ENCODE assay signal across 1 cellular context in genomic region chr20:34363062-34364012, GRCh38.
TF ChIP-seq lines count a peak whose summit lies in the region.

Gene ITCH (plus strand): TSS chr20:34363273. CDS start chr20:34393812, 30,539 bp downstream.

TF ChIP-seq in HepG2, 621 proteins besides CTCF, POLR2A, EP300 and RAD21 (continued from another document and continues in another):
- TF ChIP-seq PLSCR1 (CRISPR knock-in tag; IDR thresholded peaks at IDR 0.05; ENCODE audit: borderline replicate concordance), result no peak
- TF ChIP-seq HMGXB4 (CRISPR knock-in tag; IDR thresholded peaks at IDR 0.05; ENCODE audit: borderline replicate concordance in 1 of 2, low read depth in 1 of 2), result peak; percentile 66 to 90; a peak in 3 of 4 replicates
- peak; percentile 73; the same call in 1 of the 2 replicates for TF ChIP-seq ETS1 (CRISPR knock-in tag; IDR thresholded peaks at IDR 0.05)
- 0 out of 2 replicates have a peak, but pooled peaks have one; percentile 18 for TF ChIP-seq RBAK (CRISPR knock-in tag; IDR thresholded peaks at IDR 0.05)
- no peak; the same call in 1 of the 2 replicates for TF ChIP-seq TFDP1 (CRISPR knock-in tag; IDR thresholded peaks at IDR 0.05; ENCODE audit: borderline replicate concordance)
- peak; percentile 43; the same call in 1 of the 2 replicates for TF ChIP-seq FOXA3 (CRISPR knock-in tag; IDR thresholded peaks at IDR 0.05)
- peak; percentile 86 for TF ChIP-seq ZSCAN21 (CRISPR knock-in tag; IDR thresholded peaks at IDR 0.05; ENCODE audit: borderline replicate concordance)
- TF ChIP-seq MTERF4 (CRISPR knock-in tag; IDR thresholded peaks at IDR 0.05), result peak; percentile 70
- peak; percentile 96 for TF ChIP-seq YY1 (IDR thresholded peaks at IDR 0.05; ENCODE audit: insufficient read depth, insufficient replicate concordance, low read depth, low read length)
- TF ChIP-seq SMAD1 (CRISPR knock-in tag; IDR thresholded peaks at IDR 0.05; ENCODE audit: borderline replicate concordance, low read depth), result no peak
- no peak; the same call in 1 of the 2 replicates for TF ChIP-seq EED (CRISPR knock-in tag; IDR thresholded peaks at IDR 0.05)
- no peak for TF ChIP-seq ZNF841 (CRISPR knock-in tag; IDR thresholded peaks at IDR 0.05; ENCODE audit: borderline replicate concordance)
- TF ChIP-seq, protein P1, sequence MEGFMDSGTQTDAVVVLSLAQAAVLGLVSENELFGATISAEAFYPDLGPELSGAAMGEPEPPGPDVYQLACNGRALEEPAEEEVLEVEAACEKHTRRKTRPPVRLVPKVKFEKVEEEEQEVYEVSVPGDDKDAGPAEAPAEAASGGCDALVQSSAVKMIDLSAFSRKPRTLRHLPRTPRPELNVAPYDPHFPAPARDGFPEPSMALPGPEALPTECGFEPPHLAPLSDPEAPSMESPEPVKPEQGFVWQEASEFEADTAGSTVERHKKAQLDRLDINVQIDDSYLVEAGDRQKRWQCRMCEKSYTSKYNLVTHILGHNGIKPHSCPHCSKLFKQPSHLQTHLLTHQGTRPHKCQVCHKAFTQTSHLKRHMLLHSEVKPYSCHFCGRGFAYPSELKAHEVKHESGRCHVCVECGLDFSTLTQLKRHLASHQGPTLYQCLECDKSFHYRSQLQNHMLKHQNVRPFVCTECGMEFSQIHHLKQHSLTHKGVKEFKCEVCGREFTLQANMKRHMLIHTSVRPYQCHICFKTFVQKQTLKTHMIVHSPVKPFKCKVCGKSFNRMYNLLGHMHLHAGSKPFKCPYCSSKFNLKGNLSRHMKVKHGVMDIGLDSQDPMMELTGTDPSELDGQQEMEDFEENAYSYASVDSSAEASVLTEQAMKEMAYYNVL (CRISPR knock-in tag; IDR thresholded peaks at IDR 0.05; ENCODE audit: borderline replicate concordance), result peak; percentile 82
- TF ChIP-seq, protein P2, sequence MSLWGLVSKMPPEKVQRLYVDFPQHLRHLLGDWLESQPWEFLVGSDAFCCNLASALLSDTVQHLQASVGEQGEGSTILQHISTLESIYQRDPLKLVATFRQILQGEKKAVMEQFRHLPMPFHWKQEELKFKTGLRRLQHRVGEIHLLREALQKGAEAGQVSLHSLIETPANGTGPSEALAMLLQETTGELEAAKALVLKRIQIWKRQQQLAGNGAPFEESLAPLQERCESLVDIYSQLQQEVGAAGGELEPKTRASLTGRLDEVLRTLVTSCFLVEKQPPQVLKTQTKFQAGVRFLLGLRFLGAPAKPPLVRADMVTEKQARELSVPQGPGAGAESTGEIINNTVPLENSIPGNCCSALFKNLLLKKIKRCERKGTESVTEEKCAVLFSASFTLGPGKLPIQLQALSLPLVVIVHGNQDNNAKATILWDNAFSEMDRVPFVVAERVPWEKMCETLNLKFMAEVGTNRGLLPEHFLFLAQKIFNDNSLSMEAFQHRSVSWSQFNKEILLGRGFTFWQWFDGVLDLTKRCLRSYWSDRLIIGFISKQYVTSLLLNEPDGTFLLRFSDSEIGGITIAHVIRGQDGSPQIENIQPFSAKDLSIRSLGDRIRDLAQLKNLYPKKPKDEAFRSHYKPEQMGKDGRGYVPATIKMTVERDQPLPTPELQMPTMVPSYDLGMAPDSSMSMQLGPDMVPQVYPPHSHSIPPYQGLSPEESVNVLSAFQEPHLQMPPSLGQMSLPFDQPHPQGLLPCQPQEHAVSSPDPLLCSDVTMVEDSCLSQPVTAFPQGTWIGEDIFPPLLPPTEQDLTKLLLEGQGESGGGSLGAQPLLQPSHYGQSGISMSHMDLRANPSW (CRISPR knock-in tag; IDR thresholded peaks at IDR 0.05; ENCODE audit: borderline replicate concordance), result no peak
- TF ChIP-seq ZNF678 (CRISPR knock-in tag; IDR thresholded peaks at IDR 0.05), result no peak; the same call in none of the 2 replicates
- TF ChIP-seq, protein P3, sequence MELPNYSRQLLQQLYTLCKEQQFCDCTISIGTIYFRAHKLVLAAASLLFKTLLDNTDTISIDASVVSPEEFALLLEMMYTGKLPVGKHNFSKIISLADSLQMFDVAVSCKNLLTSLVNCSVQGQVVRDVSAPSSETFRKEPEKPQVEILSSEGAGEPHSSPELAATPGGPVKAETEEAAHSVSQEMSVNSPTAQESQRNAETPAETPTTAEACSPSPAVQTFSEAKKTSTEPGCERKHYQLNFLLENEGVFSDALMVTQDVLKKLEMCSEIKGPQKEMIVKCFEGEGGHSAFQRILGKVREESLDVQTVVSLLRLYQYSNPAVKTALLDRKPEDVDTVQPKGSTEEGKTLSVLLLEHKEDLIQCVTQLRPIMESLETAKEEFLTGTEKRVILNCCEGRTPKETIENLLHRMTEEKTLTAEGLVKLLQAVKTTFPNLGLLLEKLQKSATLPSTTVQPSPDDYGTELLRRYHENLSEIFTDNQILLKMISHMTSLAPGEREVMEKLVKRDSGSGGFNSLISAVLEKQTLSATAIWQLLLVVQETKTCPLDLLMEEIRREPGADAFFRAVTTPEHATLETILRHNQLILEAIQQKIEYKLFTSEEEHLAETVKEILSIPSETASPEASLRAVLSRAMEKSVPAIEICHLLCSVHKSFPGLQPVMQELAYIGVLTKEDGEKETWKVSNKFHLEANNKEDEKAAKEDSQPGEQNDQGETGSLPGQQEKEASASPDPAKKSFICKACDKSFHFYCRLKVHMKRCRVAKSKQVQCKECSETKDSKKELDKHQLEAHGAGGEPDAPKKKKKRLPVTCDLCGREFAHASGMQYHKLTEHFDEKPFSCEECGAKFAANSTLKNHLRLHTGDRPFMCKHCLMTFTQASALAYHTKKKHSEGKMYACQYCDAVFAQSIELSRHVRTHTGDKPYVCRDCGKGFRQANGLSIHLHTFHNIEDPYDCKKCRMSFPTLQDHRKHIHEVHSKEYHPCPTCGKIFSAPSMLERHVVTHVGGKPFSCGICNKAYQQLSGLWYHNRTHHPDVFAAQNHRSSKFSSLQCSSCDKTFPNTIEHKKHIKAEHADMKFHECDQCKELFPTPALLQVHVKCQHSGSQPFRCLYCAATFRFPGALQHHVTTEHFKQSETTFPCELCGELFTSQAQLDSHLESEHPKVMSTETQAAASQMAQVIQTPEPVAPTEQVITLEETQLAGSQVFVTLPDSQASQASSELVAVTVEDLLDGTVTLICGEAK (IDR thresholded peaks at IDR 0.05), result no peak
- TF ChIP-seq, protein P3 (CRISPR knock-in tag; IDR thresholded peaks at IDR 0.05), result peak; percentile 89
- peak; percentile 83 for TF ChIP-seq ZNF616 (CRISPR knock-in tag; IDR thresholded peaks at IDR 0.05; ENCODE audit: low read depth)
- TF ChIP-seq, protein P4, sequence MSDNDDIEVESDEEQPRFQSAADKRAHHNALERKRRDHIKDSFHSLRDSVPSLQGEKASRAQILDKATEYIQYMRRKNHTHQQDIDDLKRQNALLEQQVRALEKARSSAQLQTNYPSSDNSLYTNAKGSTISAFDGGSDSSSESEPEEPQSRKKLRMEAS (IDR thresholded peaks at IDR 0.05), result peak; percentile 55; the same call in 1 of the 2 replicates
- TF ChIP-seq TGIF2 (CRISPR knock-in tag; IDR thresholded peaks at IDR 0.05), result peak; percentile 40; the same call in 1 of the 2 replicates
- TF ChIP-seq MEIS1 (CRISPR knock-in tag; IDR thresholded peaks at IDR 0.05; ENCODE audit: borderline replicate concordance), result no peak
- 0 out of 2 replicates have a peak, but pooled peaks have one; percentile 31 for TF ChIP-seq SIX4 (CRISPR knock-in tag; IDR thresholded peaks at IDR 0.05)
- peak; percentile 39 for TF ChIP-seq CCAR2 (optimal IDR thresholded peaks at IDR 0.05; ENCODE audit: low read depth, low read length)
- TF ChIP-seq NFYB (CRISPR knock-in tag; IDR thresholded peaks at IDR 0.05), result peak; percentile 42; the same call in 1 of the 2 replicates
- peak; percentile 92 for TF ChIP-seq GABPB1 (CRISPR knock-in tag; IDR thresholded peaks at IDR 0.05)
- 0 out of 2 replicates have a peak, but pooled peaks have one; percentile 75 for TF ChIP-seq ZNF83 (CRISPR knock-in tag; IDR thresholded peaks at IDR 0.05; ENCODE audit: borderline replicate concordance)
- TF ChIP-seq REPIN1 (CRISPR knock-in tag; IDR thresholded peaks at IDR 0.05; ENCODE audit: borderline replicate concordance, low read depth), result 0 out of 2 replicates have a peak, but pooled peaks have one; percentile 47
- no peak for TF ChIP-seq PCBP2 (optimal IDR thresholded peaks at IDR 0.05; ENCODE audit: low read depth, low read length, poor library complexity, severe bottlenecking)
- TF ChIP-seq, protein P5, sequence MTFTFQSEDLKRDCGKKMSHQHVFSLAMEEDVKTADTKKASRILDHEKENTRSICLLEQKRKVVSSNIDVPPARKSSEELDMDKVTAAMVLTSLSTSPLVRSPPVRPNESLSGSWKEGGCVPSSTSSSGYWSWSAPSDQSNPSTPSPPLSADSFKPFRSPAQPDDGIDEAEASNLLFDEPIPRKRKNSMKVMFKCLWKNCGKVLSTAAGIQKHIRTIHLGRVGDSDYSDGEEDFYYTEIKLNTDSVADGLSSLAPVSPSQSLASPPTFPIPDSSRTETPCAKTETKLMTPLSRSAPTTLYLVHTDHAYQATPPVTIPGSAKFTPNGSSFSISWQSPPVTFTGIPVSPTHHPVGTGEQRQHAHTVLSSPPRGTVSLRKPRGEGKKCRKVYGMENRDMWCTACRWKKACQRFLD (CRISPR knock-in tag; IDR thresholded peaks at IDR 0.05; ENCODE audit: borderline replicate concordance), result peak; percentile 63; the same call in 1 of the 2 replicates
- TF ChIP-seq, protein P6, sequence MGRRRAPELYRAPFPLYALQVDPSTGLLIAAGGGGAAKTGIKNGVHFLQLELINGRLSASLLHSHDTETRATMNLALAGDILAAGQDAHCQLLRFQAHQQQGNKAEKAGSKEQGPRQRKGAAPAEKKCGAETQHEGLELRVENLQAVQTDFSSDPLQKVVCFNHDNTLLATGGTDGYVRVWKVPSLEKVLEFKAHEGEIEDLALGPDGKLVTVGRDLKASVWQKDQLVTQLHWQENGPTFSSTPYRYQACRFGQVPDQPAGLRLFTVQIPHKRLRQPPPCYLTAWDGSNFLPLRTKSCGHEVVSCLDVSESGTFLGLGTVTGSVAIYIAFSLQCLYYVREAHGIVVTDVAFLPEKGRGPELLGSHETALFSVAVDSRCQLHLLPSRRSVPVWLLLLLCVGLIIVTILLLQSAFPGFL (CRISPR knock-in tag; IDR thresholded peaks at IDR 0.05), result no peak
